Comparison of ENCODE assay signal across 17 cellular contexts in genomic region chr1:195394567-195394966, GRCh38.
"Had no signal": no experiment of that assay in that cellular context is flagged by ENCODE, and none has a peak within 500 bp of the region (broad histone marks: within the 10 kb centered on the region; RNA-seq: fewer than 3 reads in every experiment).

No MANE protein-coding gene starts in this region.

- ATAC-seq: esophagus mucosa; gastrocnemius medialis; left ventricle myocardium superior; lower lobe of right lung; mucosa of descending colon; natural killer cell treated with Interleukin-12 subunit alpha and Interleukin-12 subunit beta and Interleukin-15 and Interleukin-18, amount 100 ng/mL, for 72 hours; stimulated activated naive B cell treated with anti-CD40 and anti-IgM and Interleukin-4, amounts not matched to agents 10 μg/mL and 1 μg/mL and 100 μg/mL, for 72 hours had no signal

- H3K4me3 Mint-ChIP-seq: dendritic cell treated with granulocyte-macrophage colony-stimulating factor and Interleukin-4, amounts not matched to agents 40 ng/mL and 50 ng/mL, for 4 days; endodermal cell; naive B cell; natural killer cell treated with Interleukin-12 subunit alpha and Interleukin-12 subunit beta and Interleukin-15 and Interleukin-18, amount 100 ng/mL, for 72 hours; neural progenitor cell; stimulated activated naive B cell treated with anti-CD40 and anti-IgM and Interleukin-4, amounts not matched to agents 10 μg/mL and 1 μg/mL and 100 μg/mL, for 72 hours; stimulated activated naive CD8-positive, alpha-beta T cell treated with anti-CD3 and anti-CD28 coated beads, Interleukin-15, Interleukin-2, amounts not matched to agents 100 ng/mL and 50 ng/mL, for 24 hours had no signal

- H3K27ac Mint-ChIP-seq: dendritic cell treated with granulocyte-macrophage colony-stimulating factor and Interleukin-4, amounts not matched to agents 40 ng/mL and 50 ng/mL, for 4 days; endodermal cell; naive B cell; natural killer cell treated with Interleukin-12 subunit alpha and Interleukin-12 subunit beta and Interleukin-15 and Interleukin-18, amount 100 ng/mL, for 72 hours; neural progenitor cell; stimulated activated naive B cell treated with anti-CD40 and anti-IgM and Interleukin-4, amounts not matched to agents 10 μg/mL and 1 μg/mL and 100 μg/mL, for 72 hours; stimulated activated naive CD8-positive, alpha-beta T cell treated with anti-CD3 and anti-CD28 coated beads, Interleukin-15, Interleukin-2, amounts not matched to agents 100 ng/mL and 50 ng/mL, for 24 hours had no signal

- H3K4me1 Mint-ChIP-seq: endodermal cell; naive B cell; stimulated activated naive B cell treated with anti-CD40 and anti-IgM and Interleukin-4, amounts not matched to agents 10 μg/mL and 1 μg/mL and 100 μg/mL, for 72 hours had no signal

- H3K27me3 Mint-ChIP-seq: dendritic cell treated with granulocyte-macrophage colony-stimulating factor and Interleukin-4, amounts not matched to agents 40 ng/mL and 50 ng/mL, for 4 days; naive B cell; natural killer cell treated with Interleukin-12 subunit alpha and Interleukin-12 subunit beta and Interleukin-15 and Interleukin-18, amount 100 ng/mL, for 72 hours; stimulated activated naive B cell treated with anti-CD40 and anti-IgM and Interleukin-4, amounts not matched to agents 10 μg/mL and 1 μg/mL and 100 μg/mL, for 72 hours; stimulated activated naive CD8-positive, alpha-beta T cell treated with anti-CD3 and anti-CD28 coated beads, Interleukin-15, Interleukin-2, amounts not matched to agents 100 ng/mL and 50 ng/mL, for 24 hours had no signal

- DNase-seq: colonic mucosa; effector CD8-positive, alpha-beta T cell; endodermal cell; foreskin fibroblast; gastrocnemius medialis; left ventricle myocardium superior; lower lobe of right lung; mucosa of descending colon; naive B cell; sigmoid colon; stimulated activated naive B cell treated with anti-CD40 and anti-IgM and Interleukin-4, amounts not matched to agents 10 μg/mL and 1 μg/mL and 100 μg/mL, for 72 hours; upper lobe of left lung had no signal

- H3K36me3 Mint-ChIP-seq: naive B cell; natural killer cell treated with Interleukin-12 subunit alpha and Interleukin-12 subunit beta and Interleukin-15 and Interleukin-18, amount 100 ng/mL, for 72 hours; neural progenitor cell; stimulated activated naive B cell treated with anti-CD40 and anti-IgM and Interleukin-4, amounts not matched to agents 10 μg/mL and 1 μg/mL and 100 μg/mL, for 72 hours had no signal

- H3K9me3 Mint-ChIP-seq: endodermal cell; stimulated activated naive CD8-positive, alpha-beta T cell treated with anti-CD3 and anti-CD28 coated beads, Interleukin-15, Interleukin-2, amounts not matched to agents 100 ng/mL and 50 ng/mL, for 24 hours had no signal
